Comparison of ENCODE assay signal across 6 cellular contexts in genomic region chr4:94626942-94627341, GRCh38.
"Had no signal": no experiment of that assay in that cellular context is flagged by ENCODE, and none has a peak within 500 bp of the region (broad histone marks: within the 10 kb centered on the region; RNA-seq: fewer than 3 reads in every experiment).

No MANE protein-coding gene starts in this region.

- H3K27ac ChIP-seq: HL-60 had no signal

- H3K4me3 ChIP-seq: GM23338 had no signal

- DNase-seq: H9, HFFc6 had no signal

- ATAC-seq: GM23338, HCT116, HepG2 had no signal
